ENCODE assay signal across 1 cellular context in the genomic region with DNA sequence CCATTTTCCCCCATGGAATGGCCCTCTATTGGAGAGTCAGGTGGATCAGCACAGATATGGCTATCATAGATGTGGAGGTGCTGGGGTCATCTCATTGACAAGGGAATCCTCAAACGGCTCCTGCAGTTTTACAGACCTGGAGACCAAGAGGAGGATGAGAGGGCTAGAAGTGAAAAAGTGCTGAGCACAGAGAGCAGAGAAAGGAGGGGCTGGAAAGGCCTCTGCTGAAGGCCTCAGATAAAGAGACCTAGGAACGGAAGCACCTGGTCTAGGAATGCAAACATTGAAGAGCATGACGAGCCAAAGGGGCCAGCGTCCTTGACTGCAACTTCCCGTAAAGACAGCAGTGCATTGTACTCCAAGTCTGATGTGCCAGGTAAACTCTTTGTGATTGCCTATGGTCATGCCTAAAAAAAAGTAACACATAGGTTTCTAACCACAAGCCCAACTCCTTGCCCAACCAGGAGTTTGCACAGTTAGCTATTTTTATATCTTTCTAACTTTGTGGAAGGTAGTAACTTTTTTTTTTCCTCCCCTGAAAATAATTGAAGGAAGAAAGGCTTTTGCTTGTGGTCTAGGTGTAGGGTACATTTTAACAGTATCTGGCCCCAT.
TF ChIP-seq lines count a peak whose summit lies in the region.

No MANE protein-coding gene starts in this region.

TF ChIP-seq in K562, 482 proteins besides CTCF, POLR2A, EP300 and RAD21 (continued from another document):
- TF ChIP-seq CHD7 (IDR thresholded peaks at IDR 0.05; ENCODE audit: low read depth, low read length) (no peak), ZBTB17 (CRISPR knock-in tag; IDR thresholded peaks at IDR 0.05) (no peak), NCOA4 (IDR thresholded peaks at IDR 0.05; ENCODE audit: partially characterized antibody) (no peak), SMAD2 (IDR thresholded peaks at IDR 0.05; ENCODE audit: low read depth, low read length) (no peak), ARHGAP35 (IDR thresholded peaks at IDR 0.05; ENCODE audit: partially characterized antibody) (no peak), HDAC1 (IDR thresholded peaks at IDR 0.05) (peak in 1 of 2 experiments; percentile 54; a peak in 1 of 4 replicates), RBM17 (IDR thresholded peaks at IDR 0.05; ENCODE audit: borderline replicate concordance, low read depth, low read length) (no peak)
